1 cellular context compared by ENCODE assay signal in the genomic region with DNA sequence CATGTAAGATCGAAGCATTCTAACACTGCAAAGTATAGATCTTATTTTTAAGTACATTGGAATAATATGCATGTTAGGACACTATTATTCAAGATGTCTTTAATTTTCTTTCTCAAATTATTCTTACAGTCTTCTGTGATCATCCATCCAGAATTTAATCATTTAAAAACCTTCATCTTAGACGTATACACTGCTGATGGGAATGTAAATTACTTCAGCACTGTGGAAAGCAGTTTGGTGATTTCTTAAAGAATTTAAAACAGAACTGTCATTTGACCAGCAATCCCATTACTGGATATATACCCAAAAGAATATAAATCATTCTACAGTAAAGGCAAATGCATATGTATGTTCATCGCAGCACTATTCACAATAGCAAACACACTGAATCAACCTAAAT.
TF ChIP-seq lines count a peak whose summit lies in the region.

No MANE protein-coding gene starts in this region.

TF ChIP-seq in HEK293, 187 proteins besides CTCF, POLR2A, EP300 and RAD21 (continued from another document):
- TF ChIP-seq, protein P1, sequence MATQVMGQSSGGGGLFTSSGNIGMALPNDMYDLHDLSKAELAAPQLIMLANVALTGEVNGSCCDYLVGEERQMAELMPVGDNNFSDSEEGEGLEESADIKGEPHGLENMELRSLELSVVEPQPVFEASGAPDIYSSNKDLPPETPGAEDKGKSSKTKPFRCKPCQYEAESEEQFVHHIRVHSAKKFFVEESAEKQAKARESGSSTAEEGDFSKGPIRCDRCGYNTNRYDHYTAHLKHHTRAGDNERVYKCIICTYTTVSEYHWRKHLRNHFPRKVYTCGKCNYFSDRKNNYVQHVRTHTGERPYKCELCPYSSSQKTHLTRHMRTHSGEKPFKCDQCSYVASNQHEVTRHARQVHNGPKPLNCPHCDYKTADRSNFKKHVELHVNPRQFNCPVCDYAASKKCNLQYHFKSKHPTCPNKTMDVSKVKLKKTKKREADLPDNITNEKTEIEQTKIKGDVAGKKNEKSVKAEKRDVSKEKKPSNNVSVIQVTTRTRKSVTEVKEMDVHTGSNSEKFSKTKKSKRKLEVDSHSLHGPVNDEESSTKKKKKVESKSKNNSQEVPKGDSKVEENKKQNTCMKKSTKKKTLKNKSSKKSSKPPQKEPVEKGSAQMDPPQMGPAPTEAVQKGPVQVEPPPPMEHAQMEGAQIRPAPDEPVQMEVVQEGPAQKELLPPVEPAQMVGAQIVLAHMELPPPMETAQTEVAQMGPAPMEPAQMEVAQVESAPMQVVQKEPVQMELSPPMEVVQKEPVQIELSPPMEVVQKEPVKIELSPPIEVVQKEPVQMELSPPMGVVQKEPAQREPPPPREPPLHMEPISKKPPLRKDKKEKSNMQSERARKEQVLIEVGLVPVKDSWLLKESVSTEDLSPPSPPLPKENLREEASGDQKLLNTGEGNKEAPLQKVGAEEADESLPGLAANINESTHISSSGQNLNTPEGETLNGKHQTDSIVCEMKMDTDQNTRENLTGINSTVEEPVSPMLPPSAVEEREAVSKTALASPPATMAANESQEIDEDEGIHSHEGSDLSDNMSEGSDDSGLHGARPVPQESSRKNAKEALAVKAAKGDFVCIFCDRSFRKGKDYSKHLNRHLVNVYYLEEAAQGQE (tag by site-specific recombination; IDR thresholded peaks at IDR 0.05): peak; percentile 56; the same call in 1 of the 2 replicates
- TF ChIP-seq ZNF223 (tag by site-specific recombination; IDR thresholded peaks at IDR 0.05) (no peak), ZNF211 (tag by site-specific recombination; IDR thresholded peaks at IDR 0.05; ENCODE audit: low read depth) (no peak)
- TF ChIP-seq, protein P2, sequence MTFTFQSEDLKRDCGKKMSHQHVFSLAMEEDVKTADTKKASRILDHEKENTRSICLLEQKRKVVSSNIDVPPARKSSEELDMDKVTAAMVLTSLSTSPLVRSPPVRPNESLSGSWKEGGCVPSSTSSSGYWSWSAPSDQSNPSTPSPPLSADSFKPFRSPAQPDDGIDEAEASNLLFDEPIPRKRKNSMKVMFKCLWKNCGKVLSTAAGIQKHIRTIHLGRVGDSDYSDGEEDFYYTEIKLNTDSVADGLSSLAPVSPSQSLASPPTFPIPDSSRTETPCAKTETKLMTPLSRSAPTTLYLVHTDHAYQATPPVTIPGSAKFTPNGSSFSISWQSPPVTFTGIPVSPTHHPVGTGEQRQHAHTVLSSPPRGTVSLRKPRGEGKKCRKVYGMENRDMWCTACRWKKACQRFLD (tag by site-specific recombination; IDR thresholded peaks at IDR 0.05): no peak
